Comparison of ENCODE assay signal across 8 cellular contexts in the genomic region with DNA sequence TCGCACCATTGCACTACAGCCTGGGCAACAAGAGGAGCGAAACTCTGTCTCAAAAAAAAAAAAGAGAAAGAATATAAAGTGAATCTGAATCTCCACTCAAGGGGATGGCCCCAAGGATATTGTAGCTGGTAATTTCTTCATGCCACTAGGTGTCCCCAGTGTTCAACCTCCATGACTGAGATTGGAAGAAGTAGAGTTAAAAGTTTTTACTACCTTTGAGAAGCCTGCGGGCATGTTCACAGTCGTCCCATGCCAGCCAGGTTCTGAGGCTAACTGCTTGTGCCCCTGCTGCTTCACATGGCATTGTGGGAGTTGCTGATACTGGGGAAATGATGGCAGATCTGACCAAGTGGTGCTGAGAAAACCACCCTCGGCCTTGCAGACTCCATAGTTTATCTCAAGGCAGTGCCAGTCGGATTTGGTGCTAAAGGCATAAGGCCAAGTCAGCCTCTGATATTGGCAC.
A peak's percentile ranks its signal among the peaks of the same experiment; 100 is the strongest.
DNase-seq lines count a peak whose midpoint lies in the region; ATAC-seq and TF ChIP-seq lines count a peak whose summit lies in the region.

No MANE protein-coding gene starts in this region.

- intact Hi-C loops in head of caudate nucleus (cut with DNase I), result loop anchor here (5.0 kb wide), 1 partner anchor 94 kb away; no protein-coding TSS in a partner anchor

- no peak overlapping the region for H3K27ac ChIP-seq in WERI-Rb-1

- H3K4me3 ChIP-seq in WERI-Rb-1 (ENCODE audit: low read depth, low read length) (no peak overlapping the region), retinal pigment epithelial cell (ENCODE audit: low read length) (no peak overlapping the region)

- no peaks in the 10 kb centered on the region for H3K9me3 ChIP-seq in WERI-Rb-1 (ENCODE audit: severe bottlenecking)

- TF ChIP-seq CTCF in LNCAP (IDR thresholded peaks at IDR 0.05), result peak; percentile 87
- TF ChIP-seq CTCF in WERI-Rb-1 (IDR thresholded peaks at IDR 0.05; ENCODE audit: low read depth, low read length), result peak; percentile 86
- peak; percentile 74 for TF ChIP-seq CTCF in retinal pigment epithelial cell (conservative IDR thresholded peaks at IDR 0.05; ENCODE audit: low read depth, low read length)

- DNase-seq in SIG-M5 treated with dmso at 0.1 percent for 504 hours (lab: John Stamatoyannopoulos, UW; ENCODE audit: unreplicated experiment) (peak; percentile 68), SIG-M5 (lab: John Stamatoyannopoulos, UW) (no peak), WERI-Rb-1 (peak; percentile 72), head of caudate nucleus (peak in 26 of 42 donors; percentile 22 to 84 (median 58)), retinal pigment epithelial cell (ENCODE audit: low read depth) (no peak)

- peaks cover 86% of the 10 kb centered on the region for H3K36me3 ChIP-seq in WERI-Rb-1

- H3K27me3 ChIP-seq in WERI-Rb-1 (ENCODE audit: insufficient read depth, low read depth, severe bottlenecking), result no peaks in the 10 kb centered on the region

- ATAC-seq in GM19455 (IDR thresholded peaks at IDR 0.05; ENCODE audit: unreplicated experiment) (no peak), HG03175 (IDR thresholded peaks at IDR 0.05; ENCODE audit: unreplicated experiment) (no peak)

Comparison
In these comparisons a context has a peak if more than half of its experiments do, and no peak if none do; other contexts are left out.
1. DNase-seq: peak in SIG-M5 treated with dmso at 0.1 percent for 504 hours (single experiment), WERI-Rb-1 (single experiment) and head of caudate nucleus (26 of 42); none in SIG-M5 (single experiment) and retinal pigment epithelial cell (single experiment).
2. Peak in every context shown above with its lines, with median percentiles within 50 percentile points of each other: CTCF ChIP-seq.